ENCODE assay signal across 11 cellular contexts in genomic region chr3:195030791-195031321, GRCh38.
DNase-seq lines count a peak whose midpoint lies in the region; TF ChIP-seq lines count a peak whose summit lies in the region.
"Had no signal": no experiment of that assay in that cellular context is flagged by ENCODE, and none has a peak within 500 bp of the region (broad histone marks: within the 10 kb centered on the region; RNA-seq: fewer than 3 reads in every experiment).

No MANE protein-coding gene starts in this region.

- no peaks in the 10 kb centered on the region for H3K36me3 Mint-ChIP-seq in Caco-2 (ENCODE audit: insufficient read depth, unreplicated experiment)
- no peaks in the 10 kb centered on the region for H3K36me3 Mint-ChIP-seq in osteocyte (ENCODE audit: unreplicated experiment)
- no peaks in the 10 kb centered on the region for H3K36me3 Mint-ChIP-seq in activated T-helper 1 cell treated with anti-CD3 and anti-CD28 coated beads, Interleukin-12 subunit alpha, Interleukin-12 subunit beta, Interleukin-2, Interleukin-4 antibody, amounts not matched to agents 30 ng/mL and 10 ng/mL and 1 ng/mL, durations not matched to agents 14 hours and 24 hours and 36 hours (ENCODE audit: low read depth)
- H3K36me3 Mint-ChIP-seq: naive thymus-derived CD8-positive, alpha-beta T cell had no signal

- POLR2A ChIA-PET in Caco-2 (lab: Charles Lee) = no interaction called here

- intact Hi-C loops in Caco-2 (cut with micrococcal nuclease; ENCODE audit: unreplicated experiment) = loop anchor here (5.0 kb wide), 2 partner anchors 41 to 76 kb away; no protein-coding TSS in a partner anchor
- intact Hi-C loops in activated T-helper 1 cell treated with anti-CD3 and anti-CD28 coated beads, Interleukin-12 subunit alpha, Interleukin-12 subunit beta, Interleukin-2, Interleukin-4 antibody, amounts not matched to agents 30 ng/mL and 10 ng/mL and 1 ng/mL, durations not matched to agents 14 hours and 24 hours and 36 hours (cut with micrococcal nuclease) = no loop called here

- no peaks in the 10 kb centered on the region for H3K27me3 ChIP-seq in Caco-2 (replicated peaks; ENCODE audit: control insufficient read depth, insufficient read depth, low read length)

- H3K27ac Mint-ChIP-seq in Caco-2 (ENCODE audit: unreplicated experiment) (peak overlapping the region; percentile 39), osteocyte (ENCODE audit: unreplicated experiment) (peak overlapping the region; percentile 64)
- no peak overlapping the region for H3K27ac Mint-ChIP-seq in activated T-helper 1 cell treated with anti-CD3 and anti-CD28 coated beads, Interleukin-12 subunit alpha, Interleukin-12 subunit beta, Interleukin-2, Interleukin-4 antibody, amounts not matched to agents 30 ng/mL and 10 ng/mL and 1 ng/mL, durations not matched to agents 14 hours and 24 hours and 36 hours

- DNase-seq in Caco-2 = peak; percentile 53 to 72
- DNase-seq in NCI-H526 treated with DMSO at 0.1 percent for 48 hours (lab: John Stamatoyannopoulos, UW) = peak; percentile 2
- DNase-seq in epithelial cell of prostate (ENCODE audit: low read depth, low spot score) = peak; percentile 74
- peak; percentile 90 for DNase-seq in osteocyte (ENCODE audit: extremely low spot score, unreplicated experiment)
- no peak for DNase-seq in GDM1 (lab: John Stamatoyannopoulos, UW)
- no peak for DNase-seq in activated T-helper 1 cell treated with anti-CD3 and anti-CD28 coated beads, Interleukin-12 subunit alpha, Interleukin-12 subunit beta, Interleukin-2, Interleukin-4 antibody, amounts not matched to agents 30 ng/mL and 10 ng/mL and 1 ng/mL, durations not matched to agents 14 hours and 24 hours and 36 hours (ENCODE audit: low spot score)
- DNase-seq in cerebellum (ENCODE audit: low spot score) = no peak
- no peak for DNase-seq in activated gamma-delta T cell treated with Interleukin-2 at 50 U/mL for 16 hours
- DNase-seq: activated naive CD4-positive, alpha-beta T cell treated with anti-CD3 and anti-CD28 coated beads, Interleukin-2, amount 50 U/mL, for 16 hours; C1 segment of cervical spinal cord; naive thymus-derived CD8-positive, alpha-beta T cell had no signal

- no peaks in the 10 kb centered on the region for H3K9me3 ChIP-seq in Caco-2

- BruUV-seq in Caco-2 (replicated peaks; lab: Mats Ljungman, UMichigan) = no TSS peak

- H3K27ac ChIP-seq in epithelial cell of prostate = peak overlapping the region; percentile 91

- peaks cover 26% of the 10 kb centered on the region for H3K4me1 Mint-ChIP-seq in Caco-2 (ENCODE audit: low read depth, unreplicated experiment)
- peaks cover 34% of the 10 kb centered on the region for H3K4me1 Mint-ChIP-seq in osteocyte (ENCODE audit: unreplicated experiment)
- no peaks in the 10 kb centered on the region for H3K4me1 Mint-ChIP-seq in activated T-helper 1 cell treated with anti-CD3 and anti-CD28 coated beads, Interleukin-12 subunit alpha, Interleukin-12 subunit beta, Interleukin-2, Interleukin-4 antibody, amounts not matched to agents 30 ng/mL and 10 ng/mL and 1 ng/mL, durations not matched to agents 14 hours and 24 hours and 36 hours (ENCODE audit: low read depth)

- H3K27me3 Mint-ChIP-seq in Caco-2 (ENCODE audit: insufficient read depth, unreplicated experiment) (no peaks in the 10 kb centered on the region), osteocyte (ENCODE audit: unreplicated experiment) (no peaks in the 10 kb centered on the region)
- no peaks in the 10 kb centered on the region for H3K27me3 Mint-ChIP-seq in activated T-helper 1 cell treated with anti-CD3 and anti-CD28 coated beads, Interleukin-12 subunit alpha, Interleukin-12 subunit beta, Interleukin-2, Interleukin-4 antibody, amounts not matched to agents 30 ng/mL and 10 ng/mL and 1 ng/mL, durations not matched to agents 14 hours and 24 hours and 36 hours (ENCODE audit: insufficient read depth)

- H3K4me3 Mint-ChIP-seq in Caco-2 (ENCODE audit: unreplicated experiment) (no peak overlapping the region), osteocyte (ENCODE audit: unreplicated experiment) (no peak overlapping the region)
- no peak overlapping the region for H3K4me3 Mint-ChIP-seq in activated T-helper 1 cell treated with anti-CD3 and anti-CD28 coated beads, Interleukin-12 subunit alpha, Interleukin-12 subunit beta, Interleukin-2, Interleukin-4 antibody, amounts not matched to agents 30 ng/mL and 10 ng/mL and 1 ng/mL, durations not matched to agents 14 hours and 24 hours and 36 hours
- H3K4me3 Mint-ChIP-seq: naive thymus-derived CD8-positive, alpha-beta T cell had no signal

- no peaks in the 10 kb centered on the region for H3K36me3 ChIP-seq in Caco-2 (ENCODE audit: control insufficient read depth, insufficient read depth, low read length)

- CTCF ChIA-PET in Caco-2 (lab: Charles Lee) = interaction anchor here (0.9 to 1.5 kb wide), 2 partner anchors 23 to 349 kb away, joined by 3 to 4 read pairs; no protein-coding TSS in a partner anchor

- H3K4me1 ChIP-seq in Caco-2 = peaks cover 47% of the 10 kb centered on the region

- H3K9me3 Mint-ChIP-seq in Caco-2 (ENCODE audit: unreplicated experiment) (no peaks in the 10 kb centered on the region), osteocyte (ENCODE audit: unreplicated experiment) (no peaks in the 10 kb centered on the region)
- H3K9me3 Mint-ChIP-seq in activated T-helper 1 cell treated with anti-CD3 and anti-CD28 coated beads, Interleukin-12 subunit alpha, Interleukin-12 subunit beta, Interleukin-2, Interleukin-4 antibody, amounts not matched to agents 30 ng/mL and 10 ng/mL and 1 ng/mL, durations not matched to agents 14 hours and 24 hours and 36 hours = no peaks in the 10 kb centered on the region
- H3K9me3 Mint-ChIP-seq: naive thymus-derived CD8-positive, alpha-beta T cell had no signal

- H3K4me3 ChIP-seq in Caco-2 (ENCODE audit: low read depth, low read length) = no peak overlapping the region

- TF ChIP-seq CTCF in Caco-2 (IDR thresholded peaks at IDR 0.05; ENCODE audit: insufficient read depth in 1 of 2, low read depth in 1 of 2, low read length in 1 of 2, severe bottlenecking in 1 of 2, unreplicated experiment in 1 of 2) (no peak), osteocyte (IDR thresholded peaks at IDR 0.05) (no peak)

Comparison
In these comparisons a context has a peak if more than half of its experiments do, and no peak if none do; other contexts are left out.
1. DNase-seq: peak in Caco-2 (2 of 2), NCI-H526 treated with DMSO at 0.1 percent for 48 hours (single experiment), epithelial cell of prostate (single experiment) and osteocyte (single experiment); none in GDM1 (single experiment), activated T-helper 1 cell treated with anti-CD3 and anti-CD28 coated beads, Interleukin-12 subunit alpha, Interleukin-12 subunit beta, Interleukin-2, Interleukin-4 antibody, amounts not matched to agents 30 ng/mL and 10 ng/mL and 1 ng/mL, durations not matched to agents 14 hours and 24 hours and 36 hours (single experiment), cerebellum (single experiment) and activated gamma-delta T cell treated with Interleukin-2 at 50 U/mL for 16 hours (single experiment).